Comparison of ENCODE assay signal across 2 cellular contexts in the genomic region with DNA sequence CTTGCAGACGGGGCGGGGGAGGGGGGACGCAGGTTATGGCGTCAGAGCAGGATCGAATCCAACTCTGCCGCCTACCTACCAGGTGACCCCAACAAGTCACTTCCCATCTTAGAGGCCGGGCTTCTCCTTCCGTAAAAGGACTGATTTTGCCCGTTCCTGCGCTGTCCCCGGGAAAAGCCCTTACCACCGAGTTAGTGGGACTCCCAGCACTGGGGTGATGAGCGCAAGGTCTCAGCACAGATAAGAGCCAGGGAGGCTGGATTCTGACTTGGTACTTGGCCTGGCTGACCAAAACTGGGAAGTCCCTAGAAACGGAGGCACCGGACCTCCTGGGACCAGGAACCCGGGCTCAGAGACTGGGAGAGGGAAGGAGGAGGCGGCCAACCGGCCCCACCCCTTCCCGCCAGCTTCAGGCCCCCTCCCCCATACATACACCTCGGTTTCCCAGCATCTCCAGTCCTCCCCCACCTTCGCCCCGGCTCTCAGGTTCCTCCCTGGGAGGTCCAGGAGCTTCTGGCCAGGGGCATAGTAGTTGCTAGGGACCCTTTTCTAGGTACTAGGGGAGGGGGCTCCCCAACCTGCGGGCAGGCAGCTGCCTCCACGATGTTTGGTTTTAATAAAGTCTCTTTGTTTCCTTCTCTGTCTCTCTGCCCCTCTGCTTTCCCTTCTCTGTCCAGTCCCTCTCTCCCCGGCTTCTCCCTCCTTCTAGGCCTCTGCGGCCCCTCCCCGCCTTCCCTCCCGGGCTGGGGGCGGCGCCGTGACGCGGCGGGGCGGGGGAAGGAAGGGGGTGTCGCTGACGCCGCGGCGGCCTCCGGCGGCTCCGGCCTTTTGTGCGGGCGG.
TF ChIP-seq lines count a peak whose summit lies in the region.

A gene (plus strand): TSS at position 826 of the 840 bp plus-strand sequence. CDS start 156 bp downstream, outside the sequence.

TF ChIP-seq in HEK293, 187 proteins besides CTCF, POLR2A, EP300 and RAD21 (continued from another document and continues in another):
- TF ChIP-seq, protein P1, sequence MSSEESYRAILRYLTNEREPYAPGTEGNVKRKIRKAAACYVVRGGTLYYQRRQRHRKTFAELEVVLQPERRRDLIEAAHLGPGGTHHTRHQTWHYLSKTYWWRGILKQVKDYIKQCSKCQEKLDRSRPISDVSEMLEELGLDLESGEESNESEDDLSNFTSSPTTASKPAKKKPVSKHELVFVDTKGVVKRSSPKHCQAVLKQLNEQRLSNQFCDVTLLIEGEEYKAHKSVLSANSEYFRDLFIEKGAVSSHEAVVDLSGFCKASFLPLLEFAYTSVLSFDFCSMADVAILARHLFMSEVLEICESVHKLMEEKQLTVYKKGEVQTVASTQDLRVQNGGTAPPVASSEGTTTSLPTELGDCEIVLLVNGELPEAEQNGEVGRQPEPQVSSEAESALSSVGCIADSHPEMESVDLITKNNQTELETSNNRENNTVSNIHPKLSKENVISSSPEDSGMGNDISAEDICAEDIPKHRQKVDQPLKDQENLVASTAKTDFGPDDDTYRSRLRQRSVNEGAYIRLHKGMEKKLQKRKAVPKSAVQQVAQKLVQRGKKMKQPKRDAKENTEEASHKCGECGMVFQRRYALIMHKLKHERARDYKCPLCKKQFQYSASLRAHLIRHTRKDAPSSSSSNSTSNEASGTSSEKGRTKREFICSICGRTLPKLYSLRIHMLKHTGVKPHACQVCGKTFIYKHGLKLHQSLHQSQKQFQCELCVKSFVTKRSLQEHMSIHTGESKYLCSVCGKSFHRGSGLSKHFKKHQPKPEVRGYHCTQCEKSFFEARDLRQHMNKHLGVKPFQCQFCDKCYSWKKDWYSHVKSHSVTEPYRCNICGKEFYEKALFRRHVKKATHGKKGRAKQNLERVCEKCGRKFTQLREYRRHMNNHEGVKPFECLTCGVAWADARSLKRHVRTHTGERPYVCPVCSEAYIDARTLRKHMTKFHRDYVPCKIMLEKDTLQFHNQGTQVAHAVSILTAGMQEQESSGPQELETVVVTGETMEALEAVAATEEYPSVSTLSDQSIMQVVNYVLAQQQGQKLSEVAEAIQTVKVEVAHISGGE (tag by site-specific recombination; conservative IDR thresholded peaks at IDR 0.05; ENCODE audit: low read depth) = peak; percentile 93
- TF ChIP-seq EGR2 (tag by site-specific recombination; IDR thresholded peaks at IDR 0.05; ENCODE audit: low read depth) (peak; percentile 79), ZNF2 (tag by site-specific recombination; IDR thresholded peaks at IDR 0.05) (peak; percentile 87), ZNF24 (tag by site-specific recombination; IDR thresholded peaks at IDR 0.05) (peak; percentile 83; the same call in 1 of the 2 replicates), KLF9 (tag by site-specific recombination; IDR thresholded peaks at IDR 0.05; ENCODE audit: low read depth) (peak; percentile 84), ZNF677 (tag by site-specific recombination; IDR thresholded peaks at IDR 0.05) (peak; percentile 5; the same call in 1 of the 2 replicates), GLIS2 (tag by site-specific recombination; IDR thresholded peaks at IDR 0.05) (peak; percentile 93), SP3 (tag by site-specific recombination; IDR thresholded peaks at IDR 0.05) (peak; percentile 98), TRIM28 (IDR thresholded peaks at IDR 0.05; ENCODE audit: borderline replicate concordance, low read length) (no peak), ZNF843 (tag by site-specific recombination; IDR thresholded peaks at IDR 0.05) (peak; percentile 68; the same call in 1 of the 2 replicates), ZNF530 (tag by site-specific recombination; IDR thresholded peaks at IDR 0.05; ENCODE audit: low read depth) (no peak), ZNF266 (tag by site-specific recombination; IDR thresholded peaks at IDR 0.05; ENCODE audit: low read depth) (peak; percentile 18; the same call in 1 of the 2 replicates)
- TF ChIP-seq, protein P2, sequence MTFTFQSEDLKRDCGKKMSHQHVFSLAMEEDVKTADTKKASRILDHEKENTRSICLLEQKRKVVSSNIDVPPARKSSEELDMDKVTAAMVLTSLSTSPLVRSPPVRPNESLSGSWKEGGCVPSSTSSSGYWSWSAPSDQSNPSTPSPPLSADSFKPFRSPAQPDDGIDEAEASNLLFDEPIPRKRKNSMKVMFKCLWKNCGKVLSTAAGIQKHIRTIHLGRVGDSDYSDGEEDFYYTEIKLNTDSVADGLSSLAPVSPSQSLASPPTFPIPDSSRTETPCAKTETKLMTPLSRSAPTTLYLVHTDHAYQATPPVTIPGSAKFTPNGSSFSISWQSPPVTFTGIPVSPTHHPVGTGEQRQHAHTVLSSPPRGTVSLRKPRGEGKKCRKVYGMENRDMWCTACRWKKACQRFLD (tag by site-specific recombination; IDR thresholded peaks at IDR 0.05) = no peak
- TF ChIP-seq, protein P3, sequence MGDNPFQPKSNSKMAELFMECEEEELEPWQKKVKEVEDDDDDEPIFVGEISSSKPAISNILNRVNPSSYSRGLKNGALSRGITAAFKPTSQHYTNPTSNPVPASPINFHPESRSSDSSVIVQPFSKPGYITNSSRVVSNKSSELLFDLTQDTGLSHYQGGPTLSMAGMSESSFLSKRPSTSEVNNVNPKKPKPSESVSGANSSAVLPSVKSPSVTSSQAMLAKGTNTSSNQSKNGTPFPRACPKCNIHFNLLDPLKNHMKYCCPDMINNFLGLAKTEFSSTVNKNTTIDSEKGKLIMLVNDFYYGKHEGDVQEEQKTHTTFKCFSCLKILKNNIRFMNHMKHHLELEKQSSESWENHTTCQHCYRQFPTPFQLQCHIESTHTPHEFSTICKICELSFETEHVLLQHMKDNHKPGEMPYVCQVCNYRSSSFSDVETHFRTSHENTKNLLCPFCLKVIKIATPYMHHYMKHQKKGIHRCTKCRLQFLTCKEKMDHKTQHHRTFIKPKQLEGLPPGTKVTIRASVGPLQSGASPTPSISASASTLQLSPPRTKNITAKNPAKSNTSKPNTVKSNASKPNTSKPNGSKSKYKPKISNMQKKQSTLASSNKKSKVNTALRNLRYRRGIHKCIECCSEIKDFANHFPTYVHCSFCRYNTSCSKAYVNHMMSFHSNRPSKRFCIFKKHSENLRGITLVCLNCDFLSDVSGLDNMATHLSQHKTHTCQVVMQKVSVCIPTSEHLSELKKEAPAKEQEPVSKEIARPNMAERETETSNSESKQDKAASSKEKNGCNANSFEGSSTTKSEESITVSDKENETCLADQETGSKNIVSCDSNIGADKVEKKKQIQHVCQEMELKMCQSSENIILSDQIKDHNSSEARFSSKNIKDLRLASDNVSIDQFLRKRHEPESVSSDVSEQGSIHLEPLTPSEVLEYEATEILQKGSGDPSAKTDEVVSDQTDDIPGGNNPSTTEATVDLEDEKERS (tag by site-specific recombination; IDR thresholded peaks at IDR 0.05) = peak; percentile 82
- TF ChIP-seq, protein P4, sequence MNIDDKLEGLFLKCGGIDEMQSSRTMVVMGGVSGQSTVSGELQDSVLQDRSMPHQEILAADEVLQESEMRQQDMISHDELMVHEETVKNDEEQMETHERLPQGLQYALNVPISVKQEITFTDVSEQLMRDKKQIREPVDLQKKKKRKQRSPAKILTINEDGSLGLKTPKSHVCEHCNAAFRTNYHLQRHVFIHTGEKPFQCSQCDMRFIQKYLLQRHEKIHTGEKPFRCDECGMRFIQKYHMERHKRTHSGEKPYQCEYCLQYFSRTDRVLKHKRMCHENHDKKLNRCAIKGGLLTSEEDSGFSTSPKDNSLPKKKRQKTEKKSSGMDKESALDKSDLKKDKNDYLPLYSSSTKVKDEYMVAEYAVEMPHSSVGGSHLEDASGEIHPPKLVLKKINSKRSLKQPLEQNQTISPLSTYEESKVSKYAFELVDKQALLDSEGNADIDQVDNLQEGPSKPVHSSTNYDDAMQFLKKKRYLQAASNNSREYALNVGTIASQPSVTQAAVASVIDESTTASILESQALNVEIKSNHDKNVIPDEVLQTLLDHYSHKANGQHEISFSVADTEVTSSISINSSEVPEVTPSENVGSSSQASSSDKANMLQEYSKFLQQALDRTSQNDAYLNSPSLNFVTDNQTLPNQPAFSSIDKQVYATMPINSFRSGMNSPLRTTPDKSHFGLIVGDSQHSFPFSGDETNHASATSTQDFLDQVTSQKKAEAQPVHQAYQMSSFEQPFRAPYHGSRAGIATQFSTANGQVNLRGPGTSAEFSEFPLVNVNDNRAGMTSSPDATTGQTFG (tag by site-specific recombination; IDR thresholded peaks at IDR 0.05; ENCODE audit: borderline replicate concordance) = no peak

TF ChIP-seq in GM12878, 131 proteins besides CTCF, POLR2A, EP300 and RAD21 (continued from another document and continues in another):
- no peak for TF ChIP-seq HDAC2 (IDR thresholded peaks at IDR 0.05)
- no peak for TF ChIP-seq SREBF2 (IDR thresholded peaks at IDR 0.05; ENCODE audit: low read length)
- TF ChIP-seq GATAD2B (conservative IDR thresholded peaks at IDR 0.05; ENCODE audit: low read depth) = no peak
- no peak for TF ChIP-seq ZNF24 (IDR thresholded peaks at IDR 0.05)
- TF ChIP-seq ZSCAN29 (IDR thresholded peaks at IDR 0.05) = no peak
- TF ChIP-seq RCOR1 (conservative IDR thresholded peaks at IDR 0.05; ENCODE audit: low read depth, low read length) = no peak
- TF ChIP-seq BRCA1 (IDR thresholded peaks at IDR 0.05; ENCODE audit: low read depth, low read length) = no peak
- peak; percentile 76 for TF ChIP-seq CHD2 (IDR thresholded peaks at IDR 0.05; ENCODE audit: borderline replicate concordance, low read depth, low read length)
- peak; percentile 67 to 75; a peak in 3 of 4 replicates for TF ChIP-seq IKZF2 (IDR thresholded peaks at IDR 0.05)
- TF ChIP-seq, protein P5, sequence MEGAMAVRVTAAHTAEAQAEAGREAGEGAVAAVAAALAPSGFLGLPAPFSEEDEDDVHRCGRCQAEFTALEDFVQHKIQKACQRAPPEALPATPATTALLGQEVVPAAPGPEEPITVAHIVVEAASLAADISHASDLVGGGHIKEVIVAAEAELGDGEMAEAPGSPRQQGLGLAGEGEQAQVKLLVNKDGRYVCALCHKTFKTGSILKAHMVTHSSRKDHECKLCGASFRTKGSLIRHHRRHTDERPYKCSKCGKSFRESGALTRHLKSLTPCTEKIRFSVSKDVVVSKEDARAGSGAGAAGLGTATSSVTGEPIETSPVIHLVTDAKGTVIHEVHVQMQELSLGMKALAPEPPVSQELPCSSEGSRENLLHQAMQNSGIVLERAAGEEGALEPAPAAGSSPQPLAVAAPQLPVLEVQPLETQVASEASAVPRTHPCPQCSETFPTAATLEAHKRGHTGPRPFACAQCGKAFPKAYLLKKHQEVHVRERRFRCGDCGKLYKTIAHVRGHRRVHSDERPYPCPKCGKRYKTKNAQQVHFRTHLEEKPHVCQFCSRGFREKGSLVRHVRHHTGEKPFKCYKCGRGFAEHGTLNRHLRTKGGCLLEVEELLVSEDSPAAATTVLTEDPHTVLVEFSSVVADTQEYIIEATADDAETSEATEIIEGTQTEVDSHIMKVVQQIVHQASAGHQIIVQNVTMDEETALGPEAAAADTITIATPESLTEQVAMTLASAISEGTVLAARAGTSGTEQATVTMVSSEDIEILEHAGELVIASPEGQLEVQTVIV (IDR thresholded peaks at IDR 0.05; ENCODE audit: borderline replicate concordance, partially characterized antibody) = no peak
- peak; percentile 19; the same call in 1 of the 2 replicates for TF ChIP-seq POLR2AphosphoS2 (IDR thresholded peaks at IDR 0.05; ENCODE audit: low read depth, low read length)
- TF ChIP-seq KDM1A (IDR thresholded peaks at IDR 0.05; ENCODE audit: borderline replicate concordance) = no peak
- TF ChIP-seq, protein P6, sequence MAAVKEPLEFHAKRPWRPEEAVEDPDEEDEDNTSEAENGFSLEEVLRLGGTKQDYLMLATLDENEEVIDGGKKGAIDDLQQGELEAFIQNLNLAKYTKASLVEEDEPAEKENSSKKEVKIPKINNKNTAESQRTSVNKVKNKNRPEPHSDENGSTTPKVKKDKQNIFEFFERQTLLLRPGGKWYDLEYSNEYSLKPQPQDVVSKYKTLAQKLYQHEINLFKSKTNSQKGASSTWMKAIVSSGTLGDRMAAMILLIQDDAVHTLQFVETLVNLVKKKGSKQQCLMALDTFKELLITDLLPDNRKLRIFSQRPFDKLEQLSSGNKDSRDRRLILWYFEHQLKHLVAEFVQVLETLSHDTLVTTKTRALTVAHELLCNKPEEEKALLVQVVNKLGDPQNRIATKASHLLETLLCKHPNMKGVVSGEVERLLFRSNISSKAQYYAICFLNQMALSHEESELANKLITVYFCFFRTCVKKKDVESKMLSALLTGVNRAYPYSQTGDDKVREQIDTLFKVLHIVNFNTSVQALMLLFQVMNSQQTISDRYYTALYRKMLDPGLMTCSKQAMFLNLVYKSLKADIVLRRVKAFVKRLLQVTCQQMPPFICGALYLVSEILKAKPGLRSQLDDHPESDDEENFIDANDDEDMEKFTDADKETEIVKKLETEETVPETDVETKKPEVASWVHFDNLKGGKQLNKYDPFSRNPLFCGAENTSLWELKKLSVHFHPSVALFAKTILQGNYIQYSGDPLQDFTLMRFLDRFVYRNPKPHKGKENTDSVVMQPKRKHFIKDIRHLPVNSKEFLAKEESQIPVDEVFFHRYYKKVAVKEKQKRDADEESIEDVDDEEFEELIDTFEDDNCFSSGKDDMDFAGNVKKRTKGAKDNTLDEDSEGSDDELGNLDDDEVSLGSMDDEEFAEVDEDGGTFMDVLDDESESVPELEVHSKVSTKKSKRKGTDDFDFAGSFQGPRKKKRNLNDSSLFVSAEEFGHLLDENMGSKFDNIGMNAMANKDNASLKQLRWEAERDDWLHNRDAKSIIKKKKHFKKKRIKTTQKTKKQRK (IDR thresholded peaks at IDR 0.05; ENCODE audit: low read depth, low read length) = no peak
- no peak for TF ChIP-seq RBBP5 (conservative IDR thresholded peaks at IDR 0.05)
- peak in 1 of 2 experiments; percentile 38; a peak in 2 of 4 replicates for TF ChIP-seq BHLHE40 (IDR thresholded peaks at IDR 0.05; ENCODE audit: borderline replicate concordance in 1 of 2, low read depth in 2 of 2, low read length in 1 of 2)
- TF ChIP-seq, protein P7, sequence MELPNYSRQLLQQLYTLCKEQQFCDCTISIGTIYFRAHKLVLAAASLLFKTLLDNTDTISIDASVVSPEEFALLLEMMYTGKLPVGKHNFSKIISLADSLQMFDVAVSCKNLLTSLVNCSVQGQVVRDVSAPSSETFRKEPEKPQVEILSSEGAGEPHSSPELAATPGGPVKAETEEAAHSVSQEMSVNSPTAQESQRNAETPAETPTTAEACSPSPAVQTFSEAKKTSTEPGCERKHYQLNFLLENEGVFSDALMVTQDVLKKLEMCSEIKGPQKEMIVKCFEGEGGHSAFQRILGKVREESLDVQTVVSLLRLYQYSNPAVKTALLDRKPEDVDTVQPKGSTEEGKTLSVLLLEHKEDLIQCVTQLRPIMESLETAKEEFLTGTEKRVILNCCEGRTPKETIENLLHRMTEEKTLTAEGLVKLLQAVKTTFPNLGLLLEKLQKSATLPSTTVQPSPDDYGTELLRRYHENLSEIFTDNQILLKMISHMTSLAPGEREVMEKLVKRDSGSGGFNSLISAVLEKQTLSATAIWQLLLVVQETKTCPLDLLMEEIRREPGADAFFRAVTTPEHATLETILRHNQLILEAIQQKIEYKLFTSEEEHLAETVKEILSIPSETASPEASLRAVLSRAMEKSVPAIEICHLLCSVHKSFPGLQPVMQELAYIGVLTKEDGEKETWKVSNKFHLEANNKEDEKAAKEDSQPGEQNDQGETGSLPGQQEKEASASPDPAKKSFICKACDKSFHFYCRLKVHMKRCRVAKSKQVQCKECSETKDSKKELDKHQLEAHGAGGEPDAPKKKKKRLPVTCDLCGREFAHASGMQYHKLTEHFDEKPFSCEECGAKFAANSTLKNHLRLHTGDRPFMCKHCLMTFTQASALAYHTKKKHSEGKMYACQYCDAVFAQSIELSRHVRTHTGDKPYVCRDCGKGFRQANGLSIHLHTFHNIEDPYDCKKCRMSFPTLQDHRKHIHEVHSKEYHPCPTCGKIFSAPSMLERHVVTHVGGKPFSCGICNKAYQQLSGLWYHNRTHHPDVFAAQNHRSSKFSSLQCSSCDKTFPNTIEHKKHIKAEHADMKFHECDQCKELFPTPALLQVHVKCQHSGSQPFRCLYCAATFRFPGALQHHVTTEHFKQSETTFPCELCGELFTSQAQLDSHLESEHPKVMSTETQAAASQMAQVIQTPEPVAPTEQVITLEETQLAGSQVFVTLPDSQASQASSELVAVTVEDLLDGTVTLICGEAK (IDR thresholded peaks at IDR 0.05; ENCODE audit: borderline replicate concordance) = peak; percentile 30; the same call in 1 of the 2 replicates
- TF ChIP-seq SUPT20H (IDR thresholded peaks at IDR 0.05; ENCODE audit: borderline replicate concordance, control insufficient read depth, low read depth, low read length) = no peak
